ENCODE assay signal across 9 cellular contexts in the genomic region with DNA sequence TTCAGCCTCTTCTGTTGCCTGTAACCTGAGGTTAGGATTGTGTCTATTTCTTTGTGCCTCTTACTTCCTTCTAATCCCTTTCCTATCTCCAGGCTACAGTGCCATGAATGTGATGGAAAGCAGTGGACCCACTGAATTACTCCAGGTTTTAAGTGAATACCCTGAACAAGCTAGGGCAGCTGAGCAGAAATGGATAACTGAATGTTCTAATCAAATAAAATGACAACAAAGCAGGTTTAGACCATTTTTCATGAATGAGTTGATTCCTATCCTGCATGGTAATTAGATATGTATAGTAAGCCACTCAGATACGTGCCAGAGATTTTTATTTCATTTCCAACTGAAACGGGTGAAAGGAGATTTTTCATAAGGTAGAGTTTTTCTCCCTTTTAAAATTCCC.
"Had no signal": no experiment of that assay in that cellular context is flagged by ENCODE, and none has a peak within 500 bp of the region (broad histone marks: within the 10 kb centered on the region; RNA-seq: fewer than 3 reads in every experiment).

No MANE protein-coding gene starts in this region.

- H3K4me2 ChIP-seq: GM23338 had no signal

- H3K4me3 ChIP-seq: GM23248, GM23338, HAP-1 had no signal

- H2AFZ ChIP-seq: GM23248, GM23338 had no signal

- H3K27ac ChIP-seq: GM23248 had no signal

- H3K9me3 Mint-ChIP-seq: GM23338 had no signal

- H3K4me3 Mint-ChIP-seq: GM23338, H9, HFFc6 had no signal

- H3K4me1 ChIP-seq: HAP-1 had no signal

- ATAC-seq: GM23338, HCT116 had no signal

- H3K27ac Mint-ChIP-seq: GM23338, H9, HFFc6 had no signal

- DNase-seq: GM23248, GOT3, H7, H9, HCEC 1CT, HFFc6 had no signal

- H3K36me3 ChIP-seq: HAP-1 had no signal

- H3K9ac ChIP-seq: GM23248 had no signal

- H3K4me1 Mint-ChIP-seq: GM23338, H9 had no signal
